1 cellular context compared by ENCODE assay signal in genomic region chr2:121058852-121059558, GRCh38.
A peak's percentile ranks its signal among the peaks of the same experiment; 100 is the strongest.
TF ChIP-seq lines count a peak whose summit lies in the region.

No MANE protein-coding gene starts in this region.

TF ChIP-seq in HEK293, 187 proteins besides CTCF, POLR2A, EP300 and RAD21 (continued from another document):
- TF ChIP-seq OSR2 (tag by site-specific recombination; IDR thresholded peaks at IDR 0.05) (peak; percentile 64; the same call in 1 of the 2 replicates), KLF16 (tag by site-specific recombination; IDR thresholded peaks at IDR 0.05) (peak; percentile 70; the same call in 1 of the 2 replicates), ZNF629 (tag by site-specific recombination; IDR thresholded peaks at IDR 0.05) (0 out of 2 replicates have a peak, but pooled peaks have one; percentile 11), ZNF140 (tag by site-specific recombination; IDR thresholded peaks at IDR 0.05) (no peak)
